In genomic region chr12:92597118-92597517, GRCh38 we compare ENCODE assay signal across 29 cellular contexts.
DNase-seq lines count a peak whose midpoint lies in the region; ATAC-seq and TF ChIP-seq lines count a peak whose summit lies in the region.
"Had no signal": no experiment of that assay in that cellular context is flagged by ENCODE, and none has a peak within 500 bp of the region (broad histone marks: within the 10 kb centered on the region; RNA-seq: fewer than 3 reads in every experiment).

No MANE protein-coding gene starts in this region.

- no peak for ATAC-seq in CD4-positive, alpha-beta T cell (ENCODE audit: poor library complexity)
- ATAC-seq in naive B cell (ENCODE audit: low read depth in 2 of 2) (no peak), GM21529 (IDR thresholded peaks at IDR 0.05; ENCODE audit: unreplicated experiment) (no peak)
- ATAC-seq: gastroesophageal sphincter, K562, psoas muscle had no signal

- peaks cover 40% of the 10 kb centered on the region for H3K9me3 Mint-ChIP-seq in activated CD4-positive, alpha-beta T cell treated with anti-CD3 and anti-CD28 coated beads, Interleukin-2, amount 10 ng/mL, durations not matched to agents 24 days and 14 days
- H3K9me3 Mint-ChIP-seq in CD4-positive, alpha-beta T cell = peaks cover 14% of the 10 kb centered on the region
- peaks cover 47% of the 10 kb centered on the region for H3K9me3 Mint-ChIP-seq in activated T-helper 2 cell treated with anti-CD3 and anti-CD28 coated beads, Interferon-gamma antibody, Interleukin-2, Interleukin-4, amounts not matched to agents 10 μg/mL and 5 μg/mL and 100 μg/mL, durations not matched to agents 14 hours and 24 hours and 36 hours
- peaks cover 17 to 41% (median 32%) of the 10 kb centered on the region in 7 donors for H3K9me3 Mint-ChIP-seq in naive B cell
- peaks cover 17 to 28% (median 23%) of the 10 kb centered on the region in 7 donors for H3K9me3 Mint-ChIP-seq in CD14-positive monocyte
- H3K9me3 Mint-ChIP-seq in chondrocyte (ENCODE audit: low read depth) = peaks cover 4% of the 10 kb centered on the region

- CTCF ChIA-PET in CD4-positive, alpha-beta T cell (lab: Charles Lee) = no interaction called here

- no peak for TF ChIP-seq CTCF in CD4-positive, alpha-beta T cell (IDR thresholded peaks at IDR 0.05)
- TF ChIP-seq CTCF in CD14-positive monocyte (IDR thresholded peaks at IDR 0.05) (no peak), chondrocyte (IDR thresholded peaks at IDR 0.05) (no peak)

- no peak overlapping the region for H3K4me3 Mint-ChIP-seq in activated CD4-positive, alpha-beta T cell treated with anti-CD3 and anti-CD28 coated beads, Interleukin-2, amount 10 ng/mL, durations not matched to agents 24 days and 14 days
- no peak overlapping the region for H3K4me3 Mint-ChIP-seq in CD4-positive, alpha-beta T cell
- H3K4me3 Mint-ChIP-seq in activated T-helper 2 cell treated with anti-CD3 and anti-CD28 coated beads, Interferon-gamma antibody, Interleukin-2, Interleukin-4, amounts not matched to agents 10 μg/mL and 5 μg/mL and 100 μg/mL, durations not matched to agents 14 hours and 24 hours and 36 hours (ENCODE audit: low read depth) = no peak overlapping the region
- no peak overlapping the region for H3K4me3 Mint-ChIP-seq in naive B cell
- H3K4me3 Mint-ChIP-seq in CD14-positive monocyte = no peak overlapping the region
- no peak overlapping the region for H3K4me3 Mint-ChIP-seq in chondrocyte (ENCODE audit: unreplicated experiment)
- H3K4me3 Mint-ChIP-seq: dendritic cell treated with granulocyte-macrophage colony-stimulating factor and Interleukin-4, amounts not matched to agents 40 ng/mL and 50 ng/mL, for 4 days had no signal

- no peaks in the 10 kb centered on the region for H3K27me3 Mint-ChIP-seq in activated CD4-positive, alpha-beta T cell treated with anti-CD3 and anti-CD28 coated beads, Interleukin-2, amount 10 ng/mL, durations not matched to agents 24 days and 14 days
- no peaks in the 10 kb centered on the region for H3K27me3 Mint-ChIP-seq in CD4-positive, alpha-beta T cell
- no peaks in the 10 kb centered on the region for H3K27me3 Mint-ChIP-seq in activated T-helper 2 cell treated with anti-CD3 and anti-CD28 coated beads, Interferon-gamma antibody, Interleukin-2, Interleukin-4, amounts not matched to agents 10 μg/mL and 5 μg/mL and 100 μg/mL, durations not matched to agents 14 hours and 24 hours and 36 hours (ENCODE audit: low read depth)
- H3K27me3 Mint-ChIP-seq in naive B cell (no peaks in the 10 kb centered on the region), CD14-positive monocyte (ENCODE audit: low read depth in 3 of 3) (peaks cover 0 to 3% (median 3%) of the 10 kb centered on the region in 3 donors), chondrocyte (ENCODE audit: low read depth) (no peaks in the 10 kb centered on the region)
- H3K27me3 Mint-ChIP-seq: dendritic cell treated with granulocyte-macrophage colony-stimulating factor and Interleukin-4, amounts not matched to agents 40 ng/mL and 50 ng/mL, for 4 days had no signal

- no peak overlapping the region for H3K27ac ChIP-seq in CD4-positive, alpha-beta T cell (ENCODE audit: low read depth, low read length)
- H3K27ac ChIP-seq: gastroesophageal sphincter, psoas muscle, sigmoid colon, uterus, VCaP had no signal

- no peak for DNase-seq in activated CD4-positive, alpha-beta T cell treated with anti-CD3 and anti-CD28 coated beads, Interleukin-2, amount 10 ng/mL, durations not matched to agents 24 days and 14 days
- DNase-seq in activated CD4-positive, alpha-beta T cell treated with anti-CD3 and anti-CD28 coated beads, Interleukin-2, amount 50 U/mL, for 4 hours = no peak
- no peak for DNase-seq in CD4-positive, alpha-beta T cell
- DNase-seq in activated T-helper 2 cell treated with anti-CD3 and anti-CD28 coated beads, Interferon-gamma antibody, Interleukin-2, Interleukin-4, amounts not matched to agents 10 μg/mL and 5 μg/mL and 100 μg/mL, durations not matched to agents 14 hours and 24 hours and 36 hours (ENCODE audit: low spot score) = no peak
- DNase-seq in naive B cell = no peak
- no peak for DNase-seq in CD14-positive monocyte (ENCODE audit: low spot score)
- no peak for DNase-seq in chondrocyte (ENCODE audit: low spot score)
- DNase-seq: 8988T; activated CD4-positive, alpha-beta T cell treated with anti-CD3 and anti-CD28 coated beads for 48 hours; activated CD8-positive, alpha-beta memory T cell treated with anti-CD3 and anti-CD28 coated beads, Interleukin-2, amount 50 U/mL, for 4 hours; activated effector memory CD4-positive, alpha-beta T cell treated with anti-CD3 and anti-CD28 coated beads, Interleukin-2, amount 50 U/mL, for 16 hours; AML-193; anterior cingulate cortex; DMS53; hippocampal formation; NCI-H1105 treated with DMSO at 0.1 percent for 48 hours; NCI-H2029; NCI-H526; psoas muscle; SHP77; sigmoid colon; stimulated activated CD4-positive, alpha-beta T cell treated with anti-CD3 and anti-CD28 coated beads, Interleukin-4, amount 100 ng/mL, for 4 hours; stimulated activated naive CD4-positive, alpha-beta T cell treated with Interleukin-2 at 50 U/mL for 16 hours; uterus had no signal

- H3K9me3 ChIP-seq in CD4-positive, alpha-beta T cell (ENCODE audit: control insufficient read depth, low read length) = peaks cover 12% of the 10 kb centered on the region
- H3K9me3 ChIP-seq: psoas muscle, uterus had no signal

- peaks cover 54% of the 10 kb centered on the region for H3K4me1 Mint-ChIP-seq in activated CD4-positive, alpha-beta T cell treated with anti-CD3 and anti-CD28 coated beads, Interleukin-2, amount 10 ng/mL, durations not matched to agents 24 days and 14 days
- peaks cover 36% of the 10 kb centered on the region for H3K4me1 Mint-ChIP-seq in CD4-positive, alpha-beta T cell (ENCODE audit: low read depth)
- peaks cover 59% of the 10 kb centered on the region for H3K4me1 Mint-ChIP-seq in activated T-helper 2 cell treated with anti-CD3 and anti-CD28 coated beads, Interferon-gamma antibody, Interleukin-2, Interleukin-4, amounts not matched to agents 10 μg/mL and 5 μg/mL and 100 μg/mL, durations not matched to agents 14 hours and 24 hours and 36 hours (ENCODE audit: low read depth)
- H3K4me1 Mint-ChIP-seq in naive B cell (peaks cover 32 to 53% (median 52%) of the 10 kb centered on the region in 3 donors), CD14-positive monocyte (peaks cover 29% of the 10 kb centered on the region), chondrocyte (ENCODE audit: low read depth) (peaks cover 20% of the 10 kb centered on the region)

- POLR2A ChIA-PET in CD4-positive, alpha-beta T cell (lab: Charles Lee) = no interaction called here

- no peaks in the 10 kb centered on the region for H3K27me3 ChIP-seq in CD4-positive, alpha-beta T cell (ENCODE audit: control insufficient read depth, insufficient read depth, low read length)
- H3K27me3 ChIP-seq: gastroesophageal sphincter, sigmoid colon, uterus had no signal

- H3K27ac Mint-ChIP-seq in activated CD4-positive, alpha-beta T cell treated with anti-CD3 and anti-CD28 coated beads, Interleukin-2, amount 10 ng/mL, durations not matched to agents 24 days and 14 days = peak overlapping the region; percentile 84
- H3K27ac Mint-ChIP-seq in CD4-positive, alpha-beta T cell = peak overlapping the region; percentile 91
- peak overlapping the region; percentile 73 for H3K27ac Mint-ChIP-seq in activated T-helper 2 cell treated with anti-CD3 and anti-CD28 coated beads, Interferon-gamma antibody, Interleukin-2, Interleukin-4, amounts not matched to agents 10 μg/mL and 5 μg/mL and 100 μg/mL, durations not matched to agents 14 hours and 24 hours and 36 hours
- H3K27ac Mint-ChIP-seq in naive B cell (peak overlapping the region; percentile 12 to 89 (median 82)), CD14-positive monocyte (peak overlapping the region in 2 of 7 donors; percentile 63 to 67), chondrocyte (ENCODE audit: unreplicated experiment) (no peak overlapping the region)
- H3K27ac Mint-ChIP-seq: dendritic cell treated with granulocyte-macrophage colony-stimulating factor and Interleukin-4, amounts not matched to agents 40 ng/mL and 50 ng/mL, for 4 days had no signal

- intact Hi-C loops in activated CD4-positive, alpha-beta T cell treated with anti-CD3 and anti-CD28 coated beads, Interleukin-2, amount 10 ng/mL, durations not matched to agents 24 days and 14 days (cut with micrococcal nuclease) = loop anchor here (5.0 kb wide), 1 partner anchor 330 kb away; the partner anchor contains the start of gene EEA1
- intact Hi-C loops in CD4-positive, alpha-beta T cell (cut with DNase I, micrococcal nuclease) = no loop called here
- intact Hi-C loops in activated T-helper 2 cell treated with anti-CD3 and anti-CD28 coated beads, Interferon-gamma antibody, Interleukin-2, Interleukin-4, amounts not matched to agents 10 μg/mL and 5 μg/mL and 100 μg/mL, durations not matched to agents 14 hours and 24 hours and 36 hours (cut with micrococcal nuclease) = no loop called here
- intact Hi-C loops in CD14-positive monocyte (cut with micrococcal nuclease) = loop anchor here (10.0 kb wide), 2 partner anchors 92 to 722 kb away; no protein-coding TSS in a partner anchor

- H3K36me3 Mint-ChIP-seq in activated CD4-positive, alpha-beta T cell treated with anti-CD3 and anti-CD28 coated beads, Interleukin-2, amount 10 ng/mL, durations not matched to agents 24 days and 14 days (ENCODE audit: low read depth) = peaks cover 58% of the 10 kb centered on the region
- H3K36me3 Mint-ChIP-seq in CD4-positive, alpha-beta T cell (ENCODE audit: low read depth) = peaks cover 13% of the 10 kb centered on the region
- H3K36me3 Mint-ChIP-seq in activated T-helper 2 cell treated with anti-CD3 and anti-CD28 coated beads, Interferon-gamma antibody, Interleukin-2, Interleukin-4, amounts not matched to agents 10 μg/mL and 5 μg/mL and 100 μg/mL, durations not matched to agents 14 hours and 24 hours and 36 hours (ENCODE audit: low read depth) = peaks cover 53% of the 10 kb centered on the region
- peaks cover 13 to 36% of the 10 kb centered on the region in 2 donors for H3K36me3 Mint-ChIP-seq in naive B cell
- H3K36me3 Mint-ChIP-seq in CD14-positive monocyte = peaks cover 0 to 3% of the 10 kb centered on the region in 2 donors
- peaks cover 2% of the 10 kb centered on the region for H3K36me3 Mint-ChIP-seq in chondrocyte (ENCODE audit: low read depth)

Comparison
In these comparisons a context has a peak if more than half of its experiments do, and no peak if none do; other contexts are left out.
1. intact Hi-C loops: an anchor here in activated CD4-positive, alpha-beta T cell treated with anti-CD3 and anti-CD28 coated beads, Interleukin-2, amount 10 ng/mL, durations not matched to agents 24 days and 14 days (5.0 kb wide) and CD14-positive monocyte (10.0 kb wide); none called in CD4-positive, alpha-beta T cell and activated T-helper 2 cell treated with anti-CD3 and anti-CD28 coated beads, Interferon-gamma antibody, Interleukin-2, Interleukin-4, amounts not matched to agents 10 μg/mL and 5 μg/mL and 100 μg/mL, durations not matched to agents 14 hours and 24 hours and 36 hours.